In the genomic region with DNA sequence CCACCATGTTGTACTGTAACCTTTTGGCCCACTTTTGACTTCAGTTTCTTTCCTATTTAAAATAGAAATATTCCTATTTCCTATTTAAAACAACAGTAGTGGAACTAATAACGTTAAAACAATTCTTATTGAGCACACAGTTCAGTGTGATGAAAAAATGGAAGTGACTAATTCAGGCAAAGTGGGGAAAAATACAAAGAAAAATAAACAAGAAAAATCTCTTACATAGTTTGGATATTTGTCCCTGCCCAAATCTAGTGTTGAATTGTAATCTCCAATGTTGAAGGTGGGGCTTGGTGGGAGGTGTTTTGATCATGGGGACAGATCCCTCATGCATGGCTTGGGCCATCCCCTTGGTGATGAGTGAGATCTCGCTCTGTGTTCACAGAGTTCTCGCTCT, we compare ENCODE assay signal across 8 cellular contexts.
"Had no signal": no experiment of that assay in that cellular context is flagged by ENCODE, and none has a peak within 500 bp of the region (broad histone marks: within the 10 kb centered on the region; RNA-seq: fewer than 3 reads in every experiment).

No MANE protein-coding gene starts in this region.

- H3K27me3 Mint-ChIP-seq: IgD-negative memory B cell had no signal

- H3K9me3 ChIP-seq: HAP-1 had no signal

- DNase-seq: GM23248, GOT3, H7, HFFc6, KBM-7 had no signal

- H3K27ac ChIP-seq: GM23248 had no signal

- H3K9ac ChIP-seq: GM23248 had no signal

- H3K36me3 ChIP-seq: HAP-1 had no signal

- H3K4me3 ChIP-seq: GM23248, HAP-1 had no signal

- H3K4me3 Mint-ChIP-seq: HFFc6, IgD-negative memory B cell had no signal

- ATAC-seq: HCT116 had no signal

- H3K4me1 Mint-ChIP-seq: IgD-negative memory B cell had no signal

- H3K27ac Mint-ChIP-seq: HFFc6, IgD-negative memory B cell had no signal

- H2AFZ ChIP-seq: GM23248 had no signal

- H3K4me1 ChIP-seq: HAP-1 had no signal
